11 cellular contexts compared by ENCODE assay signal in the genomic region with DNA sequence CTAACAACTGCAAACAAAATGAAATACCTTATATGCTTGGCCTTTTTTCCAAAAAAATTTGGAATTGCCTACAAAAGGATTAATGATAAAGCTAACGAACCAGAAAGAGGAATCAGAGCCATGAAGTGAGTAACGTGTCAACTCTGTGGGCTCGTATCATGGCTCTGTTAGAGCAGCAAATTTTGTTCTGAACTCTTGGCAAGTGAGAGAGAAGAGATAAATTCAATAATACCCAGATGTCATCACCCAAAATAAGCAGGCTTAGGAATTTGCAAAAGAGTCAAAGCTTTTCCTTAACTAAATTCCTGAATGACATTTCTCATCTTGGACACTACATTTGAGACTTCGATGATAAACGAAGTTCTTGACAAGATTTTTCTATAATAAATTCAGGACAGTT. TPM values are rescaled to one million over a fixed set of nuclear protein-coding genes. Genes with fewer than 3 reads are reported as not detected.
"Had no signal": no experiment of that assay in that cellular context is flagged by ENCODE, and none has a peak within 500 bp of the region (broad histone marks: within the 10 kb centered on the region; RNA-seq: fewer than 3 reads in every experiment).

No MANE protein-coding gene starts in this region.

- H3K4me3 Mint-ChIP-seq: HFFc6 had no signal

- H3K4me3 ChIP-seq: GM23248, HAP-1 had no signal

- H3K36me3 ChIP-seq: HAP-1 had no signal

- DNase-seq: GM23248, GOT3, H7, HFFc6, IMR-90, Karpas-422, KBM-7 had no signal

- H3K27ac ChIP-seq: GM23248, KMS-11 had no signal

- FAIRE-seq: HTR-8/SVneo had no signal

- H3K9me3 Mint-ChIP-seq: HFFc6 had no signal

- H3K4me1 ChIP-seq: HAP-1 had no signal

- H3K27ac Mint-ChIP-seq: HFFc6 had no signal

- H3K9me3 ChIP-seq: HAP-1 had no signal

RNA-seq across cellular contexts. Expression of a gene that starts 4.4 kb away (rescaled TPM):
- total RNA-seq: GM23248, H7, HT-29 had no signal
